In the genomic region with DNA sequence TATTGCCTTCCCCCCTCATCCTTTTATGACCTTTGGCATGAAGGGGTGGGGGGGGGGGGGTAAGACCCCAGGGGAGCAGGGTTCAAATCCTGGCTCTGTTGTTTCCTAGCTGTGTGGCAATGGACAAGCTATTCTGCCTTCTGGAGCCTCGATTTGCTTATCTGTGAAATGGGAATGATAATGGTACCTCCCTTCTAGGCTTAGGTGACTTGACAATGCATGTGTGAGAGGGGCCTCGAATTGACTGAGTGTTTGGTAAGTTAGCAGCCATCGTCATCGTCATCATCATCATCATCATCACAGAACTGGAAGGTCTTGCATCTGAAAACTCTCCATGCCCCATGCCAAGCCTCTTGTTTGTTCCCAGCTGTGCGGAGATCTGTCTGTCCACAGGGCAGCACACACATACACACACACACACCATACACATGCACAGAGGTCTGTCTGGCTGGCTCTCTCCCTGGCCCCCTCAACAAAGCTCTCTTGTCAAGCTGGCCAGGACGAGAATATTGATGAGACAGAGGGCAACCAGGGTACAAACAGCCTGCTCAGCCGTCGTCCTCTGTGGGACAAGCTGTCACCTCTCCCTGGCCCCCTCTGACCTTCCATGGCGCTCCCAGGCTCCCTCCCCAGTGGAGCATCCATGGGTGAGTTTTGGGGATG, we compare ENCODE assay signal across 1 cellular context.
TF ChIP-seq lines count a peak whose summit lies in the region.

No MANE protein-coding gene starts in this region.

TF ChIP-seq in H1, 55 proteins besides CTCF, POLR2A, EP300 and RAD21 (continued from another document):
- no peak for TF ChIP-seq CBX5 (IDR thresholded peaks at IDR 0.05; ENCODE audit: low read depth, low read length)
- TF ChIP-seq CBX8 (IDR thresholded peaks at IDR 0.05; ENCODE audit: borderline replicate concordance, low read depth, low read length), result no peak
- TF ChIP-seq SP1 (IDR thresholded peaks at IDR 0.05; ENCODE audit: low read depth, low read length), result no peak
- TF ChIP-seq NANOG (IDR thresholded peaks at IDR 0.05; ENCODE audit: insufficient read depth, low read depth, low read length, poor library complexity, severe bottlenecking), result no peak
